ENCODE assay signal across 1 cellular context in the genomic region with DNA sequence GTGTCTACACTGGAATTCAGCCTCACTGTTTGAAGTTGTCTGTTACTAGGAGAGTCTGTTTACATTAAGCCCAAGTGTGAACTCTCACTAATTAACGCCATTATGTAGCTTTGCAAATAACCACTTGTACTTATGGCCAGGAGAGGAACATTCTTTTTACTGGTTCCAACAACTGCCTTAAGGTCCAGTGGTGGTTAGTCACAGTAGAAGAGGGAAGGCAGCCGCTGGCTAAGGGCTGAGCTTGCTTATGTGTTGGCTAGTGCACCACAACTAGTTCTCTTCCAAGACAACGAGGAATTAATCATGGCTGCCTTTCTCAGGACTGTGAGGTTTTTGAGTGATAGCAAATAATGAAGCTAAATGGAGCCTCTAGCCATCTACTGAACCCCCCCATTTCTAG.
TF ChIP-seq lines count a peak whose summit lies in the region.

No MANE protein-coding gene starts in this region.

TF ChIP-seq in K562, 482 proteins besides CTCF, POLR2A, EP300 and RAD21:
- no peak for TF ChIP-seq ZNF174 (CRISPR knock-in tag; IDR thresholded peaks at IDR 0.05)
- TF ChIP-seq, protein P1, sequence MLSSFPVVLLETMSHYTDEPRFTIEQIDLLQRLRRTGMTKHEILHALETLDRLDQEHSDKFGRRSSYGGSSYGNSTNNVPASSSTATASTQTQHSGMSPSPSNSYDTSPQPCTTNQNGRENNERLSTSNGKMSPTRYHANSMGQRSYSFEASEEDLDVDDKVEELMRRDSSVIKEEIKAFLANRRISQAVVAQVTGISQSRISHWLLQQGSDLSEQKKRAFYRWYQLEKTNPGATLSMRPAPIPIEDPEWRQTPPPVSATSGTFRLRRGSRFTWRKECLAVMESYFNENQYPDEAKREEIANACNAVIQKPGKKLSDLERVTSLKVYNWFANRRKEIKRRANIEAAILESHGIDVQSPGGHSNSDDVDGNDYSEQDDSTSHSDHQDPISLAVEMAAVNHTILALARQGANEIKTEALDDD (IDR thresholded peaks at IDR 0.05) = peak; percentile 53; the same call in 1 of the 2 replicates
- TF ChIP-seq SLC30A9 (CRISPR knock-in tag; IDR thresholded peaks at IDR 0.05) = no peak
